12 cellular contexts compared by ENCODE assay signal in genomic region chr2:63059434-63060078, GRCh38. TPM values are rescaled to one million over a fixed set of nuclear protein-coding genes. Genes with fewer than 3 reads are reported as not detected.
DNase-seq lines count a peak whose midpoint lies in the region; ATAC-seq and TF ChIP-seq lines count a peak whose summit lies in the region.
"Had no signal": no experiment of that assay in that cellular context is flagged by ENCODE, and none has a peak within 500 bp of the region (broad histone marks: within the 10 kb centered on the region; RNA-seq: fewer than 3 reads in every experiment).

No MANE protein-coding gene starts in this region.

- peaks cover 48% of the 10 kb centered on the region for H3K4me1 Mint-ChIP-seq in WTC11
- peaks cover 54% of the 10 kb centered on the region for H3K4me1 Mint-ChIP-seq in stimulated activated naive CD8-positive, alpha-beta T cell treated with anti-CD3 and anti-CD28 coated beads, Interleukin-15, amount 100 ng/mL, for 72 hours

- H3K4me1 ChIP-seq in esophagus squamous epithelium, result peaks cover 28 to 58% (median 38%) of the 10 kb centered on the region in 3 donors

- peak overlapping the region in 2 of 4 donors; percentile 32 to 49 for H3K4me3 ChIP-seq in esophagus squamous epithelium
- H3K4me3 ChIP-seq: right lobe of liver had no signal

- intact Hi-C loops in left colon (cut with DNase I, micrococcal nuclease) (no loop called here), esophagus squamous epithelium (cut with DNase I) (no loop called here)

- H3K27ac ChIP-seq in esophagus squamous epithelium, result no peak overlapping the region
- H3K27ac ChIP-seq: C4-2B, right lobe of liver had no signal

- H3K4me3 Mint-ChIP-seq in WTC11, result peak overlapping the region; percentile 62
- H3K4me3 Mint-ChIP-seq in stimulated activated naive CD8-positive, alpha-beta T cell treated with anti-CD3 and anti-CD28 coated beads, Interleukin-15, amount 100 ng/mL, for 72 hours, result peak overlapping the region; percentile 39 to 69

- H3K27me3 Mint-ChIP-seq in WTC11 (ENCODE audit: low read depth), result peaks cover 99% of the 10 kb centered on the region
- peaks cover 94% of the 10 kb centered on the region for H3K27me3 Mint-ChIP-seq in stimulated activated naive CD8-positive, alpha-beta T cell treated with anti-CD3 and anti-CD28 coated beads, Interleukin-15, amount 100 ng/mL, for 72 hours

- WGBS in esophagus squamous epithelium, 2 donors, result 3 to 7% methylated on average over 5 to 10 of the region's 54 CpGs

- ATAC-seq in WTC11 (peak; percentile 6), left colon (peak; percentile 34), GM18505 (IDR thresholded peaks at IDR 0.05; ENCODE audit: unreplicated experiment) (no peak)
- peak; percentile 33 for ATAC-seq in stimulated activated naive CD8-positive, alpha-beta T cell treated with anti-CD3 and anti-CD28 coated beads, Interleukin-15, amount 100 ng/mL, for 72 hours

- DNase-seq in activated T-cell treated with anti-CD3 and anti-CD28 coated beads, Interleukin-2, amount 50 U/mL, for 1 hour, result peak; percentile 20
- DNase-seq in activated T-cell treated with anti-CD3 and anti-CD28 coated beads for 4 hours (no peak), WTC11 (ENCODE audit: low spot score) (peak; percentile 63), left colon (peak in 1 of 2 donors; percentile 4), esophagus squamous epithelium (lab: John Stamatoyannopoulos, UW) (no peak), NCI-H2196 (lab: John Stamatoyannopoulos, UW; ENCODE audit: unreplicated experiment) (no peak)
- DNase-seq in stimulated activated naive CD8-positive, alpha-beta T cell treated with anti-CD3 and anti-CD28 coated beads, Interleukin-15, amount 100 ng/mL, for 72 hours, result peak; percentile 11 to 12
- DNase-seq: right lobe of liver had no signal

- H3K27ac Mint-ChIP-seq in WTC11, result no peak overlapping the region
- H3K27ac Mint-ChIP-seq in stimulated activated naive CD8-positive, alpha-beta T cell treated with anti-CD3 and anti-CD28 coated beads, Interleukin-15, amount 100 ng/mL, for 72 hours, result no peak overlapping the region

- H3K36me3 ChIP-seq in esophagus squamous epithelium, result no peaks in the 10 kb centered on the region
- H3K36me3 ChIP-seq: right lobe of liver had no signal

- CTCF ChIA-PET in WTC11 (lab: Charles Lee), result interaction anchor here (1.7 to 2.0 kb wide), 2 partner anchors 15 to 428 kb away, joined by 6 to 12 read pairs; no protein-coding TSS in a partner anchor

- H3K36me3 Mint-ChIP-seq in WTC11, result no peaks in the 10 kb centered on the region

- POLR2A ChIA-PET in WTC11 (lab: Charles Lee), result no interaction called here

- no peaks in the 10 kb centered on the region for H3K9me3 Mint-ChIP-seq in WTC11
- no peaks in the 10 kb centered on the region for H3K9me3 Mint-ChIP-seq in stimulated activated naive CD8-positive, alpha-beta T cell treated with anti-CD3 and anti-CD28 coated beads, Interleukin-15, amount 100 ng/mL, for 72 hours

- H3K9me3 ChIP-seq in esophagus squamous epithelium, result no peaks in the 10 kb centered on the region
- H3K9me3 ChIP-seq: right lobe of liver had no signal

- H3K27me3 ChIP-seq in esophagus squamous epithelium, result peaks cover 21 to 100% (median 55%) of the 10 kb centered on the region in 4 donors

- TF ChIP-seq CTCF in WTC11 (IDR thresholded peaks at IDR 0.05) (no peak), esophagus squamous epithelium (IDR thresholded peaks at IDR 0.05) (no peak)

- TF ChIP-seq POLR2A in esophagus squamous epithelium (IDR thresholded peaks at IDR 0.05) (no peak), GM18505 (IDR thresholded peaks at IDR 0.05; ENCODE audit: borderline replicate concordance, extremely low read depth, insufficient read depth, insufficient read length) (no peak)

TF ChIP-seq in WTC11, 78 proteins besides CTCF, POLR2A, EP300 and RAD21 (continues in another document):
- TF ChIP-seq GRHL2 (CRISPR knock-in tag; IDR thresholded peaks at IDR 0.05; ENCODE audit: insufficient replicate concordance, severe bottlenecking) (no peak), PRRX2 (CRISPR knock-in tag; IDR thresholded peaks at IDR 0.05) (no peak), ZNF671 (CRISPR knock-in tag; IDR thresholded peaks at IDR 0.05) (no peak), NR3C1 (CRISPR knock-in tag; conservative IDR thresholded peaks at IDR 0.05; ENCODE audit: low read depth) (no peak), CREM (CRISPR knock-in tag; IDR thresholded peaks at IDR 0.05) (0 out of 2 replicates have a peak, but pooled peaks have one; percentile 44), SMAD3 (CRISPR knock-in tag; IDR thresholded peaks at IDR 0.05; ENCODE audit: borderline replicate concordance) (no peak), CBFB (CRISPR knock-in tag; IDR thresholded peaks at IDR 0.05; ENCODE audit: low read depth) (0 out of 2 replicates have a peak, but pooled peaks have one; percentile 29), AR (CRISPR knock-in tag; IDR thresholded peaks at IDR 0.05) (no peak), ZNF396 (CRISPR knock-in tag; IDR thresholded peaks at IDR 0.05; ENCODE audit: borderline replicate concordance) (no peak), ZNF138 (CRISPR knock-in tag; conservative IDR thresholded peaks at IDR 0.05) (peak; percentile 63; the same call in 1 of the 2 replicates), ATF2 (CRISPR knock-in tag; IDR thresholded peaks at IDR 0.05; ENCODE audit: borderline replicate concordance, low read depth) (no peak), ZNF317 (CRISPR knock-in tag; IDR thresholded peaks at IDR 0.05; ENCODE audit: borderline replicate concordance, low read depth) (0 out of 2 replicates have a peak, but pooled peaks have one; percentile 60), TEAD4 (CRISPR knock-in tag; IDR thresholded peaks at IDR 0.05) (peak; percentile 71), ATF6 (CRISPR knock-in tag; IDR thresholded peaks at IDR 0.05) (0 out of 2 replicates have a peak, but pooled peaks have one; percentile 61), IRF1 (CRISPR knock-in tag; IDR thresholded peaks at IDR 0.05) (peak; percentile 91), TP53 (CRISPR knock-in tag; IDR thresholded peaks at IDR 0.05) (peak; percentile 82; the same call in 1 of the 2 replicates), MAX (CRISPR knock-in tag; IDR thresholded peaks at IDR 0.05) (peak; percentile 97), SOX15 (CRISPR knock-in tag; IDR thresholded peaks at IDR 0.05) (no peak)

RNA-seq across cellular contexts. Expression of gene OTX1, which starts 8.9 kb away (rescaled TPM):
- total RNA-seq in WTC11 (2021) (0.90 to 1.6 TPM (median 1.2 TPM) in 3 replicates), left colon (not detected), esophagus squamous epithelium (1 to 10 TPM in 1 of 4 donors, under 1 TPM in 1, not detected in 2; 0.85 to 2.6 TPM)
- total RNA-seq: glomerular endothelial cell; right lobe of liver; T-helper 2 cell treated with Interferon-gamma antibody and Interleukin-4, amounts not matched to agents 100 ng/mL and 5 ng/mL, for 36 hours had no signal

Comparison
In these comparisons a context has a peak if more than half of its experiments do, and no peak if none do; other contexts are left out.
1. DNase-seq: peak in activated T-cell treated with anti-CD3 and anti-CD28 coated beads, Interleukin-2, amount 50 U/mL, for 1 hour (single experiment), WTC11 (single experiment) and stimulated activated naive CD8-positive, alpha-beta T cell treated with anti-CD3 and anti-CD28 coated beads, Interleukin-15, amount 100 ng/mL, for 72 hours (2 of 2); none in activated T-cell treated with anti-CD3 and anti-CD28 coated beads for 4 hours (single experiment), esophagus squamous epithelium (single experiment) and NCI-H2196 (single experiment).